9 cellular contexts compared by ENCODE assay signal in genomic region chr17:79065105-79065670, GRCh38. TPM values are rescaled to one million over a fixed set of nuclear protein-coding genes. Genes with fewer than 3 reads are reported as not detected.
DNase-seq lines count a peak whose midpoint lies in the region; ATAC-seq and TF ChIP-seq lines count a peak whose summit lies in the region.
"Had no signal": no experiment of that assay in that cellular context is flagged by ENCODE, and none has a peak within 500 bp of the region (broad histone marks: within the 10 kb centered on the region; RNA-seq: fewer than 3 reads in every experiment).

No MANE protein-coding gene starts in this region.

- no TSS peak for BruUV-seq in IMR-90 (replicated peaks; lab: Mats Ljungman, UMichigan)

- H4K20me1 ChIP-seq in IMR-90 (ENCODE audit: insufficient read depth, low read length): no peaks in the 10 kb centered on the region

- no CpG with 5 or more reads among the region's 10 CpGs for WGBS in IMR-90 (ENCODE audit: extremely low coverage in 2 of 2, insufficient read length in 1 of 2), 2 experiments
- WGBS in mesendoderm (ENCODE audit: extremely low coverage, insufficient coverage, low lambda C conversion rate): no CpG with 5 or more reads among the region's 10 CpGs

- H3K14ac ChIP-seq in IMR-90 (replicated peaks; ENCODE audit: low read depth, low read length): no peak overlapping the region

- peaks cover 3% of the 10 kb centered on the region for H3K4me1 Mint-ChIP-seq in CD8-positive, alpha-beta T cell (ENCODE audit: low read depth)

- H3K36me3 ChIP-seq in CD8-positive, alpha-beta T cell (ENCODE audit: insufficient read depth, low read length): no peaks in the 10 kb centered on the region
- H3K36me3 ChIP-seq in IMR-90 (ENCODE audit: control insufficient read depth, insufficient read depth, low read length) (no peaks in the 10 kb centered on the region), mesendoderm (ENCODE audit: control insufficient read depth, insufficient read depth, low read length) (no peaks in the 10 kb centered on the region), thoracic aorta (no peaks in the 10 kb centered on the region)

- H3K56ac ChIP-seq in IMR-90 (ENCODE audit: extremely low read depth, insufficient read depth, low read length): no peak overlapping the region
- no peak overlapping the region for H3K56ac ChIP-seq in mesendoderm (ENCODE audit: low read length)

- H3K36me3 Mint-ChIP-seq in CD8-positive, alpha-beta T cell: no peaks in the 10 kb centered on the region

- peak; percentile 54 for TF ChIP-seq RAD21 in IMR-90 (IDR thresholded peaks at IDR 0.05; ENCODE audit: low read length)

- no peak overlapping the region for H3K27ac Mint-ChIP-seq in CD8-positive, alpha-beta T cell

- H2BK15ac ChIP-seq in IMR-90 (ENCODE audit: low read depth, low read length) (no peak overlapping the region), mesendoderm (replicated peaks; ENCODE audit: low read depth) (no peak overlapping the region)

- H3K18ac ChIP-seq in IMR-90 (ENCODE audit: low read depth, low read length) (no peak overlapping the region), mesendoderm (ENCODE audit: low read length) (no peak overlapping the region)

- no peak overlapping the region for H3K4me2 ChIP-seq in IMR-90 (ENCODE audit: low read depth, low read length)
- no peak overlapping the region for H3K4me2 ChIP-seq in mesendoderm (ENCODE audit: low read length)

- in situ Hi-C loops in IMR-90 (cut with MboI; ENCODE audit: low sequenced_read_pairs): no loop called here

- H3K9ac ChIP-seq in IMR-90 (ENCODE audit: low read depth, low read length) (no peak overlapping the region), mesendoderm (ENCODE audit: low read length) (no peak overlapping the region)

- H4K5ac ChIP-seq in IMR-90 (ENCODE audit: low read depth, low read length) (no peak overlapping the region), mesendoderm (ENCODE audit: low read length) (no peak overlapping the region)

- H3K79me1 ChIP-seq in IMR-90 (ENCODE audit: low read depth in 1 of 2, low read length in 2 of 2): no peaks in the 10 kb centered on the region
- no peaks in the 10 kb centered on the region for H3K79me1 ChIP-seq in mesendoderm (ENCODE audit: low read length)

- H3K23ac ChIP-seq in IMR-90 (ENCODE audit: low read depth, low read length) (no peak overlapping the region), mesendoderm (ENCODE audit: low read length) (no peak overlapping the region)

- ATAC-seq in CD8-positive, alpha-beta T cell: peak; percentile 73
- peak; percentile 83; the same call in 1 of the 2 replicates for ATAC-seq in IMR-90 (ENCODE audit: low read depth)
- ATAC-seq in thoracic aorta (ENCODE audit: insufficient number of reproducible peaks, low FRiP score, low read depth): no peak

- no peak for TF ChIP-seq POLR2A in IMR-90 (IDR thresholded peaks at IDR 0.05; ENCODE audit: low read depth, low read length)

- H2BK120ac ChIP-seq in IMR-90 (ENCODE audit: low read depth, low read length) (no peak overlapping the region), mesendoderm (ENCODE audit: low read depth, low read length) (no peak overlapping the region)

- no peaks in the 10 kb centered on the region for H3K27me3 ChIP-seq in CD8-positive, alpha-beta T cell (ENCODE audit: insufficient read depth, low read length)
- H3K27me3 ChIP-seq in IMR-90 (ENCODE audit: control insufficient read depth, insufficient read depth, low read length): peaks cover 19% of the 10 kb centered on the region
- no peaks in the 10 kb centered on the region for H3K27me3 ChIP-seq in mesendoderm (ENCODE audit: insufficient read depth, low read length, poor library complexity)
- no peaks in the 10 kb centered on the region for H3K27me3 ChIP-seq in thoracic aorta (replicated peaks; ENCODE audit: insufficient read depth)

- no peak overlapping the region for H2AK5ac ChIP-seq in IMR-90 (ENCODE audit: low read depth, low read length)
- H2AK5ac ChIP-seq in mesendoderm (ENCODE audit: low read length): no peak overlapping the region

- TF ChIP-seq CTCF in CD8-positive, alpha-beta T cell (IDR thresholded peaks at IDR 0.05): peak; percentile 72
- TF ChIP-seq CTCF in IMR-90 (conservative IDR thresholded peaks at IDR 0.05; ENCODE audit: low read depth, low read length) (peak; percentile 61), thoracic aorta (IDR thresholded peaks at IDR 0.05) (peak; percentile 47)

- no peak overlapping the region for H2AK9ac ChIP-seq in IMR-90 (replicated peaks; ENCODE audit: low read depth, low read length, poor library complexity)

- no peak overlapping the region for H3K4me3 Mint-ChIP-seq in CD8-positive, alpha-beta T cell

- H4K8ac ChIP-seq in IMR-90 (ENCODE audit: low read depth in 2 of 2, low read length in 2 of 2) (no peak overlapping the region), mesendoderm (ENCODE audit: low read depth, low read length) (no peak overlapping the region)

- H3K9me1 ChIP-seq in IMR-90 (ENCODE audit: insufficient read depth, low read length): no peaks in the 10 kb centered on the region

- H3K9me3 ChIP-seq in CD8-positive, alpha-beta T cell (ENCODE audit: low read length): no peaks in the 10 kb centered on the region
- H3K9me3 ChIP-seq in IMR-90 (ENCODE audit: control insufficient read depth, insufficient read depth, low read length) (no peaks in the 10 kb centered on the region), thoracic aorta (no peaks in the 10 kb centered on the region)

- H3K4ac ChIP-seq in IMR-90 (ENCODE audit: low read depth, low read length) (no peak overlapping the region), mesendoderm (ENCODE audit: low read depth, low read length) (no peak overlapping the region)

- H3K27me3 Mint-ChIP-seq in CD8-positive, alpha-beta T cell (ENCODE audit: low read depth): no peaks in the 10 kb centered on the region

- H3K9me3 Mint-ChIP-seq in CD8-positive, alpha-beta T cell: no peaks in the 10 kb centered on the region
- H3K9me3 Mint-ChIP-seq: IgD-negative memory B cell had no signal

- no peak overlapping the region for H2BK20ac ChIP-seq in IMR-90 (ENCODE audit: low read depth, low read length)

- H3K79me2 ChIP-seq in mesendoderm (ENCODE audit: control insufficient read depth, insufficient read depth, low read length): no peaks in the 10 kb centered on the region

- CTCF ChIA-PET in CD8-positive, alpha-beta T cell (lab: Charles Lee): interaction anchor here (0.6 to 4.8 kb wide), 22 partner anchors 8 to 338 kb away, joined by 3 to 39 read pairs (median 5); partner anchors contain the start of gene ENGASE
- CTCF ChIA-PET in IMR-90 (lab: Yijun Ruan, JAX): interaction anchor here (0.7 to 1.6 kb wide), 10 partner anchors 9 to 336 kb away, joined by 3 to 6 read pairs (median 4); partner anchors contain the start of gene ENGASE

- H2BK5ac ChIP-seq in IMR-90 (ENCODE audit: low read depth, low read length, poor library complexity, severe bottlenecking) (no peak overlapping the region), mesendoderm (ENCODE audit: low read length) (no peak overlapping the region)

- no peak overlapping the region for H3K4me3 ChIP-seq in CD8-positive, alpha-beta T cell (ENCODE audit: low read depth, low read length)
- no peak overlapping the region for H3K4me3 ChIP-seq in IMR-90 (ENCODE audit: insufficient read depth, low read depth, low read length)
- no peak overlapping the region for H3K4me3 ChIP-seq in mesendoderm (ENCODE audit: low read length)
- H3K4me3 ChIP-seq in thoracic aorta: no peak overlapping the region

- intact Hi-C loops in CD8-positive, alpha-beta T cell (cut with DNase I, micrococcal nuclease): loop anchor here (1.0 kb wide), 2 partner anchors 17 to 326 kb away; no protein-coding TSS in a partner anchor
- intact Hi-C loops in IMR-90 (cut with micrococcal nuclease): loop anchor here (5.0 kb wide), 1 partner anchor 327 kb away; no protein-coding TSS in a partner anchor

- no peak overlapping the region for H4K91ac ChIP-seq in IMR-90 (ENCODE audit: insufficient read depth, low read depth, low read length)

- peaks cover 3% of the 10 kb centered on the region for H3K4me1 ChIP-seq in CD8-positive, alpha-beta T cell (ENCODE audit: insufficient read depth, low read length)
- H3K4me1 ChIP-seq in IMR-90 (ENCODE audit: control insufficient read depth, insufficient read depth, low read length): no peaks in the 10 kb centered on the region
- no peaks in the 10 kb centered on the region for H3K4me1 ChIP-seq in mesendoderm (ENCODE audit: control insufficient read depth, low read depth, low read length)
- H3K4me1 ChIP-seq in thoracic aorta (ENCODE audit: control insufficient read depth in 1 of 2, low read depth in 2 of 2): no peaks in the 10 kb centered on the region

- POLR2A ChIA-PET in CD8-positive, alpha-beta T cell (lab: Charles Lee): interaction anchor here (1.2 kb wide), 1 partner anchor 9 kb away, joined by 4 read pairs; the partner anchor contains the start of gene ENGASE
- POLR2A ChIA-PET in IMR-90 (lab: Charles Lee; ENCODE audit: unreplicated experiment): no interaction called here

- peak; percentile 22 to 67 (median 51) for DNase-seq in CD8-positive, alpha-beta T cell
- DNase-seq in IMR-90 (peak; percentile 32), UCSD-AML1 (lab: John Stamatoyannopoulos, UW; ENCODE audit: unreplicated experiment) (peak; percentile 26), cerebellum (ENCODE audit: low spot score) (peak; percentile 68), mesendoderm (peak; percentile 61), thoracic aorta (ENCODE audit: low spot score) (no peak), GDM1 (lab: John Stamatoyannopoulos, UW) (no peak), DMS153 (lab: John Stamatoyannopoulos, UW) (no peak)

- H2AFZ ChIP-seq in IMR-90 (replicated peaks; ENCODE audit: low read length, poor library complexity): no peak overlapping the region

- dilution Hi-C loops in IMR-90 (cut with HindIII; ENCODE audit: low sequenced_read_pairs, unreplicated experiment): no loop called here

- H3K27ac ChIP-seq in CD8-positive, alpha-beta T cell (ENCODE audit: low read depth, low read length): no peak overlapping the region
- H3K27ac ChIP-seq in IMR-90 (ENCODE audit: insufficient read depth, low read length) (no peak overlapping the region), mesendoderm (ENCODE audit: low read depth, low read length) (no peak overlapping the region), thoracic aorta (no peak overlapping the region)

RNA-seq across cellular contexts. Expression of gene ENGASE, which starts 9.4 kb away (rescaled TPM):
- total RNA-seq in CD8-positive, alpha-beta T cell: 10 to 100 TPM; 84.1 to 92.8 TPM
- total RNA-seq in IMR-90 (2012; rRNA removed) (2.5 and 3.9 TPM in 2 replicates), cerebellum (12.5 TPM), thoracic aorta (10 to 100 TPM; 50.0 to 75.9 TPM)
- 10.4 and 12.1 TPM in 2 replicates for polyA plus RNA-seq in IMR-90 (2012; rRNA removed)
- polyA plus RNA-seq in IMR-90 (2012; cell fraction: cytosol; rRNA removed): 5.4 and 8.9 TPM in 2 replicates
- polyA plus RNA-seq in IMR-90 (2012; cell fraction: nucleus; rRNA removed; ENCODE audit: low replicate concordance): 108 and 158 TPM in 2 replicates
- 5.1 TPM for polyA plus RNA-seq in mesendoderm (2013, experiment 1 of 2)
- 6.1 TPM for polyA plus RNA-seq in mesendoderm (2013, experiment 2 of 2)

RNA-seq across cellular contexts. Expression of gene C1QTNF1, which starts 41.2 kb away (rescaled TPM):
- total RNA-seq in CD8-positive, alpha-beta T cell: under 1 TPM in 1 of 2 experiments, not detected in 1; 0.78 TPM
- total RNA-seq in IMR-90 (2012; rRNA removed): 1.7 and 3.4 TPM in 2 replicates
- polyA plus RNA-seq in IMR-90 (2012; rRNA removed): 8.4 and 9.0 TPM in 2 replicates
- polyA plus RNA-seq in IMR-90 (2012; cell fraction: cytosol; rRNA removed): 5.2 and 16.8 TPM in 2 replicates
- polyA plus RNA-seq in IMR-90 (2012; cell fraction: nucleus; rRNA removed; ENCODE audit: low replicate concordance): 7.4 and 9.5 TPM in 2 replicates
- total RNA-seq in cerebellum: 0.73 TPM
- polyA plus RNA-seq in mesendoderm (2013, experiment 1 of 2): 0.49 TPM
- 0.34 TPM for polyA plus RNA-seq in mesendoderm (2013, experiment 2 of 2)
- total RNA-seq in thoracic aorta: 100 to 1,000 TPM; 445 to 518 TPM
- polyA plus RNA-seq: IgD-negative memory B cell had no signal

RNA-seq across cellular contexts. Expression of gene CANT1, which starts 55.6 kb away (rescaled TPM):
- 10 to 100 TPM; 41.6 to 48.9 TPM for total RNA-seq in CD8-positive, alpha-beta T cell
- total RNA-seq in IMR-90 (2012; rRNA removed): 50.0 and 51.8 TPM in 2 replicates
- 73.4 and 90.7 TPM in 2 replicates for polyA plus RNA-seq in IMR-90 (2012; rRNA removed)
- 61.1 and 63.0 TPM in 2 replicates for polyA plus RNA-seq in IMR-90 (2012; cell fraction: cytosol; rRNA removed)
- polyA plus RNA-seq in IMR-90 (2012; cell fraction: nucleus; rRNA removed; ENCODE audit: low replicate concordance): 33.7 and 43.7 TPM in 2 replicates
- 17.7 TPM for total RNA-seq in cerebellum
- 21.0 TPM for polyA plus RNA-seq in mesendoderm (2013, experiment 1 of 2)
- 20.4 TPM for polyA plus RNA-seq in mesendoderm (2013, experiment 2 of 2)
- 10 to 100 TPM; 21.4 to 41.0 TPM for total RNA-seq in thoracic aorta

Comparison
In these comparisons a context has a peak if more than half of its experiments do, and no peak if none do; other contexts are left out.
1. DNase-seq: peak in CD8-positive, alpha-beta T cell (7 of 7), IMR-90 (single experiment), UCSD-AML1 (single experiment), cerebellum (single experiment) and mesendoderm (single experiment); none in thoracic aorta (single experiment), GDM1 (single experiment) and DMS153 (single experiment).
2. RNA of gene C1QTNF1, which starts 41.2 kb away (total RNA-seq): 445 to 518 TPM in thoracic aorta; 1.7 to 3.4 TPM in IMR-90, 0.78 TPM in CD8-positive, alpha-beta T cell and 0.73 TPM in cerebellum (single experiment); every median in the first group is over 100 times any median in the second.
3. Peak in every context shown above with its lines, with median percentiles within 50 percentile points of each other: CTCF ChIP-seq.